In the genomic region with DNA sequence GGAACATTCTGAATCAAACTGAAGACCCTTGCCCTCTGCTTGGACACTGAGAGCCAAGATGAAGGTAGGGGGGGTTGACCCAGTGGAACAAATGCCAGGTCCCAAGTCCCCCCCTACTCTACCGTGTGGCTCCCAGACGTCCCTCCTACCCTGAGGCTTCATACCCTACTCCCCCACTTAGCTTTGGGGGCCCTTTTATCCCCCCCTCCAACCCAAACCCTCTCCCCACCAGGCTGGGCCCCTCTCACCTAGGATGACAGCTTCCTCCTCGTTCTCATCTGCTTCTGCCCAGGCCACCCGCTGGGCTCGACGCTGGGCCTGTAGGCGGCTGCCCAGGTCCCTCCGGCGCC, we compare ENCODE assay signal across 1 cellular context.
TF ChIP-seq lines count a peak whose summit lies in the region.

No MANE protein-coding gene starts in this region.

TF ChIP-seq in IMR-90, 13 proteins besides CTCF, POLR2A, EP300 and RAD21 (continued from another document):
- TF ChIP-seq CHD1 (IDR thresholded peaks at IDR 0.05; ENCODE audit: low read depth, low read length) (no peak), MAFK (IDR thresholded peaks at IDR 0.05; ENCODE audit: low read depth, low read length) (no peak), BHLHE40 (IDR thresholded peaks at IDR 0.05; ENCODE audit: low read depth, low read length) (no peak), MAZ (IDR thresholded peaks at IDR 0.05; ENCODE audit: borderline replicate concordance, low read depth, low read length) (no peak), SMC3 (IDR thresholded peaks at IDR 0.05; ENCODE audit: low read depth, low read length) (no peak), RFX5 (IDR thresholded peaks at IDR 0.05; ENCODE audit: low read depth, low read length) (no peak)
